25 cellular contexts compared by ENCODE assay signal in genomic region chr11:4863893-4864292, GRCh38. TPM values are rescaled to one million over a fixed set of nuclear protein-coding genes. Genes with fewer than 3 reads are reported as not detected.
A peak's percentile ranks its signal among the peaks of the same experiment; 100 is the strongest.
DNase-seq lines count a peak whose midpoint lies in the region; ATAC-seq and TF ChIP-seq lines count a peak whose summit lies in the region.
"Had no signal": no experiment of that assay in that cellular context is flagged by ENCODE, and none has a peak within 500 bp of the region (broad histone marks: within the 10 kb centered on the region; RNA-seq: fewer than 3 reads in every experiment).

No MANE protein-coding gene starts in this region.

- H3K27me3 ChIP-seq in right atrium auricular region (no peaks in the 10 kb centered on the region), heart left ventricle (no peaks in the 10 kb centered on the region), right cardiac atrium (ENCODE audit: control insufficient read depth, insufficient read depth) (no peaks in the 10 kb centered on the region), HUES48 (ENCODE audit: control insufficient read depth, insufficient read depth, low read length) (no peaks in the 10 kb centered on the region)
- H3K27me3 ChIP-seq: BE2C; BLaER1 treated with 17β-estradiol and CSF1 and Interleukin-3, amounts not matched to agents 10 nM and 100 nM had no signal

- no peaks in the 10 kb centered on the region for H3K36me3 Mint-ChIP-seq in natural killer cell treated with Interleukin-12 subunit alpha and Interleukin-12 subunit beta and Interleukin-15 and Interleukin-18, amount 100 ng/mL, for 72 hours
- H3K36me3 Mint-ChIP-seq: CD14-positive monocyte; CD8-positive, alpha-beta memory T cell had no signal

- H3K4me3 ChIP-seq in right atrium auricular region: no peak overlapping the region
- H3K4me3 ChIP-seq in heart left ventricle: no peak overlapping the region
- no peak overlapping the region for H3K4me3 ChIP-seq in right cardiac atrium (ENCODE audit: low read length)
- H3K4me3 ChIP-seq in HUES48 (ENCODE audit: low read depth, low read length): no peak overlapping the region
- no peak overlapping the region for H3K4me3 ChIP-seq in fibroblast of pulmonary artery (replicated peaks; ENCODE audit: low read depth, low read length)
- H3K4me3 ChIP-seq: A549; BLaER1 treated with 17β-estradiol and CSF1 and Interleukin-3, amounts not matched to agents 10 nM and 100 nM; GM12878 had no signal

- H3K27ac ChIP-seq in right atrium auricular region (no peak overlapping the region), heart left ventricle (no peak overlapping the region), right cardiac atrium (ENCODE audit: low read length) (no peak overlapping the region), HUES48 (ENCODE audit: low read depth, low read length) (peak overlapping the region; percentile 90)
- H3K27ac ChIP-seq: A549; BLaER1 treated with 17β-estradiol and CSF1 and Interleukin-3, amounts not matched to agents 10 nM and 100 nM had no signal

- TF ChIP-seq POLR2A in heart left ventricle (IDR thresholded peaks at IDR 0.05): no peak

- H3K9me3 Mint-ChIP-seq in natural killer cell treated with Interleukin-12 subunit alpha and Interleukin-12 subunit beta and Interleukin-15 and Interleukin-18, amount 100 ng/mL, for 72 hours: peaks cover 3% of the 10 kb centered on the region

- H3K27me3 Mint-ChIP-seq in natural killer cell treated with Interleukin-12 subunit alpha and Interleukin-12 subunit beta and Interleukin-15 and Interleukin-18, amount 100 ng/mL, for 72 hours: peaks cover 0 to 8% of the 10 kb centered on the region in 2 donors

- no peaks in the 10 kb centered on the region for H3K4me1 Mint-ChIP-seq in natural killer cell treated with Interleukin-12 subunit alpha and Interleukin-12 subunit beta and Interleukin-15 and Interleukin-18, amount 100 ng/mL, for 72 hours (ENCODE audit: low read depth in 2 of 2)
- H3K4me1 Mint-ChIP-seq: CD14-positive monocyte; CD8-positive, alpha-beta memory T cell had no signal

- H3K4me3 Mint-ChIP-seq in natural killer cell treated with Interleukin-12 subunit alpha and Interleukin-12 subunit beta and Interleukin-15 and Interleukin-18, amount 100 ng/mL, for 72 hours: no peak overlapping the region
- H3K4me3 Mint-ChIP-seq: CD14-positive monocyte; CD4-positive, alpha-beta T cell; CD8-positive, alpha-beta memory T cell had no signal

- WGBS in heart left ventricle, 4 donors: 24 to 43% (median 38%) methylated on average over 4 of the region's 4 CpGs
- 41% methylated on average over 4 of the region's 4 CpGs for WGBS in right cardiac atrium

- H3K9ac ChIP-seq in HUES48 (ENCODE audit: low read depth, low read length): no peak overlapping the region
- H3K9ac ChIP-seq: BLaER1 treated with 17β-estradiol and CSF1 and Interleukin-3, amounts not matched to agents 10 nM and 100 nM had no signal

- H3K4me1 ChIP-seq in right atrium auricular region: no peaks in the 10 kb centered on the region
- peaks cover 0 to 5% (median 0%) of the 10 kb centered on the region in 12 donors for H3K4me1 ChIP-seq in heart left ventricle
- H3K4me1 ChIP-seq in right cardiac atrium (ENCODE audit: control insufficient read depth, insufficient read depth, low read length): no peaks in the 10 kb centered on the region
- peaks cover 22% of the 10 kb centered on the region for H3K4me1 ChIP-seq in HUES48 (ENCODE audit: control insufficient read depth, insufficient read depth, low read length)
- H3K4me1 ChIP-seq: A549; BE2C; BLaER1 treated with 17β-estradiol and CSF1 and Interleukin-3, amounts not matched to agents 10 nM and 100 nM had no signal

- DNase-seq in Right ventricle myocardium inferior (ENCODE audit: missing footprints): no peak
- DNase-seq in right atrium auricular region (ENCODE audit: low spot score): no peak
- DNase-seq in heart left ventricle: no peak
- no peak for DNase-seq in right cardiac atrium
- peak; percentile 5 for DNase-seq in fibroblast of pulmonary artery (ENCODE audit: low read depth)
- DNase-seq in NCI-H2171 (lab: John Stamatoyannopoulos, UW): no peak
- DNase-seq in natural killer cell treated with Interleukin-12 subunit alpha and Interleukin-12 subunit beta and Interleukin-15 and Interleukin-18, amount 100 ng/mL, for 72 hours (ENCODE audit: low spot score): no peak
- DNase-seq: 8988T; ACHN; AML-193; BE2C; CD4-positive, alpha-beta T cell; CD8-positive, alpha-beta memory T cell; DMS 273 treated with DMSO at 0.1 percent for 48 hours; DMS79; EL; GDM1; H7; HCEC 1CT had no signal

- intact Hi-C loops in Right ventricle myocardium inferior (cut with DNase I) (no loop called here), heart left ventricle (cut with DNase I) (no loop called here), right cardiac atrium (cut with DNase I) (no loop called here)

- no peak overlapping the region for H3K27ac Mint-ChIP-seq in natural killer cell treated with Interleukin-12 subunit alpha and Interleukin-12 subunit beta and Interleukin-15 and Interleukin-18, amount 100 ng/mL, for 72 hours
- H3K27ac Mint-ChIP-seq: CD14-positive monocyte; CD4-positive, alpha-beta T cell; CD8-positive, alpha-beta memory T cell had no signal

- no peaks in the 10 kb centered on the region for H3K36me3 ChIP-seq in right atrium auricular region
- no peaks in the 10 kb centered on the region for H3K36me3 ChIP-seq in heart left ventricle
- H3K36me3 ChIP-seq in HUES48 (ENCODE audit: control insufficient read depth, insufficient read depth, low read length): no peaks in the 10 kb centered on the region
- H3K36me3 ChIP-seq: BE2C; BLaER1 treated with 17β-estradiol and CSF1 and Interleukin-3, amounts not matched to agents 10 nM and 100 nM had no signal

- H3K9me3 ChIP-seq in right atrium auricular region: no peaks in the 10 kb centered on the region
- H3K9me3 ChIP-seq in heart left ventricle: peaks cover 0 to 6% (median 0%) of the 10 kb centered on the region in 12 donors
- H3K9me3 ChIP-seq in right cardiac atrium (ENCODE audit: control insufficient read depth, low read length): no peaks in the 10 kb centered on the region
- no peaks in the 10 kb centered on the region; the same call in 1 of the 2 replicates for H3K9me3 ChIP-seq in HUES48 (ENCODE audit: control insufficient read depth, insufficient read depth, low read length)
- H3K9me3 ChIP-seq: A549, BE2C had no signal

- TF ChIP-seq CTCF in right atrium auricular region (IDR thresholded peaks at IDR 0.05) (no peak), heart left ventricle (IDR thresholded peaks at IDR 0.05) (no peak), fibroblast of pulmonary artery (IDR thresholded peaks at IDR 0.05; ENCODE audit: low read length, missing control alignments) (no peak)

- peak; percentile 42 for ATAC-seq in Right ventricle myocardium inferior
- peak; percentile 57 to 70 (median 61) for ATAC-seq in heart left ventricle
- ATAC-seq in right cardiac atrium: no peak
- ATAC-seq in natural killer cell treated with Interleukin-12 subunit alpha and Interleukin-12 subunit beta and Interleukin-15 and Interleukin-18, amount 100 ng/mL, for 72 hours: no peak
- ATAC-seq: A549, GM12878 had no signal

RNA-seq across cellular contexts. Expression of gene OR51S1, which starts 14.9 kb away (rescaled TPM):
- total RNA-seq in Right ventricle myocardium inferior (not detected), right atrium auricular region (not detected), heart left ventricle (not detected), right cardiac atrium (not detected)
- polyA plus RNA-seq in heart left ventricle (not detected), right cardiac atrium (not detected)
- total RNA-seq in natural killer cell treated with Interleukin-12 subunit alpha and Interleukin-12 subunit beta and Interleukin-15 and Interleukin-18, amount 100 ng/mL, for 72 hours: not detected
- total RNA-seq: CD4-positive, alpha-beta T cell; CD8-positive, alpha-beta memory T cell; GM12878; H1; H7 had no signal
- polyA plus RNA-seq: A549; CD14-positive monocyte; CD8-positive, alpha-beta memory T cell; GM12878; H1 had no signal

RNA-seq across cellular contexts. Expression of gene OR51T1, which starts 17.8 kb away (rescaled TPM):
- total RNA-seq in Right ventricle myocardium inferior: not detected
- total RNA-seq in right atrium auricular region: not detected
- not detected for total RNA-seq in heart left ventricle
- polyA plus RNA-seq in heart left ventricle: not detected
- total RNA-seq in right cardiac atrium: not detected
- polyA plus RNA-seq in right cardiac atrium: not detected
- not detected for total RNA-seq in natural killer cell treated with Interleukin-12 subunit alpha and Interleukin-12 subunit beta and Interleukin-15 and Interleukin-18, amount 100 ng/mL, for 72 hours
- total RNA-seq: CD4-positive, alpha-beta T cell; CD8-positive, alpha-beta memory T cell; GM12878; H1; H7 had no signal
- polyA plus RNA-seq: A549; CD14-positive monocyte; CD8-positive, alpha-beta memory T cell; GM12878; H1 had no signal

RNA-seq across cellular contexts. Expression of gene OR51A7, which starts 39.7 kb away (rescaled TPM):
- total RNA-seq in Right ventricle myocardium inferior (not detected), right atrium auricular region (not detected), heart left ventricle (not detected), right cardiac atrium (not detected)
- polyA plus RNA-seq in heart left ventricle (not detected), right cardiac atrium (not detected)
- total RNA-seq in natural killer cell treated with Interleukin-12 subunit alpha and Interleukin-12 subunit beta and Interleukin-15 and Interleukin-18, amount 100 ng/mL, for 72 hours: not detected
- total RNA-seq: CD4-positive, alpha-beta T cell; CD8-positive, alpha-beta memory T cell; GM12878; H1; H7 had no signal
- polyA plus RNA-seq: A549; CD14-positive monocyte; CD8-positive, alpha-beta memory T cell; GM12878; H1 had no signal

RNA-seq across cellular contexts. Expression of gene OR51F2, which starts 42.8 kb away (rescaled TPM):
- total RNA-seq in Right ventricle myocardium inferior (not detected), right atrium auricular region (not detected), heart left ventricle (not detected), right cardiac atrium (not detected)
- polyA plus RNA-seq in heart left ventricle (not detected), right cardiac atrium (not detected)
- not detected for total RNA-seq in natural killer cell treated with Interleukin-12 subunit alpha and Interleukin-12 subunit beta and Interleukin-15 and Interleukin-18, amount 100 ng/mL, for 72 hours
- total RNA-seq: CD4-positive, alpha-beta T cell; CD8-positive, alpha-beta memory T cell; GM12878; H1; H7 had no signal
- polyA plus RNA-seq: A549; CD14-positive monocyte; CD8-positive, alpha-beta memory T cell; GM12878 had no signal

RNA-seq across cellular contexts. Expression of gene OR51G2, which starts 55.3 kb away (rescaled TPM):
- total RNA-seq in Right ventricle myocardium inferior (not detected), right atrium auricular region (not detected), heart left ventricle (not detected), right cardiac atrium (not detected)
- polyA plus RNA-seq in heart left ventricle (not detected), right cardiac atrium (not detected)
- not detected for total RNA-seq in natural killer cell treated with Interleukin-12 subunit alpha and Interleukin-12 subunit beta and Interleukin-15 and Interleukin-18, amount 100 ng/mL, for 72 hours
- total RNA-seq: CD4-positive, alpha-beta T cell; CD8-positive, alpha-beta memory T cell; GM12878; H1; H7 had no signal
- polyA plus RNA-seq: A549; CD14-positive monocyte; CD8-positive, alpha-beta memory T cell; GM12878; H1 had no signal

Comparison
In these comparisons a context has a peak if more than half of its experiments do, and no peak if none do; other contexts are left out.
1. ATAC-seq: peak in Right ventricle myocardium inferior (single experiment) and heart left ventricle (4 of 4); none in right cardiac atrium (0 of 2) and natural killer cell treated with Interleukin-12 subunit alpha and Interleukin-12 subunit beta and Interleukin-15 and Interleukin-18, amount 100 ng/mL, for 72 hours (0 of 2).